In the genomic region with DNA sequence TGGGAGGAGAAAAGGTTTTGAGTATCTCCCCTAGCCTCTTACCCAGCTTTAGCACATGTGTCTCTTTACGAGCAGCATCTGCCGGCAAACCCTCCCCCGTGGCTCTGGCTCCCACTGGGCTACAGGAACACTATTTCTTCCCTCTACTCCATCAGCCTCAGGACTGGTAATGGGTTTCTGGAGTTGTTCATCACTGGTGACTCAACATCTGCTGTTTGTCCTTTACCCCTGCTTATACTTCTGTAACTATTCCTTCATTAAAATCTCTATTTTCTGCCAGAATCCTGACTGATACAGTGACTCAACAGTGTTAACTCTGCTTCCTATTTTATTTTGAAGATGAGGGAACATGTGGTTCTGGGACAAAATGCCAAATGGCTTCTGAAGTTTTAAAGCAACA, we compare ENCODE assay signal across 15 cellular contexts.
A peak's percentile ranks its signal among the peaks of the same experiment; 100 is the strongest.
DNase-seq lines count a peak whose midpoint lies in the region; ATAC-seq and TF ChIP-seq lines count a peak whose summit lies in the region.
"Had no signal": no experiment of that assay in that cellular context is flagged by ENCODE, and none has a peak within 500 bp of the region (broad histone marks: within the 10 kb centered on the region; RNA-seq: fewer than 3 reads in every experiment).

No MANE protein-coding gene starts in this region.

- TF ChIP-seq CTCF in brain microvascular endothelial cell (IDR thresholded peaks at IDR 0.05; ENCODE audit: low read depth, low read length, missing control alignments) (no peak), GM10248 (IDR thresholded peaks at IDR 0.05; ENCODE audit: control extremely low read depth, extremely low read depth, low read depth, missing control alignments) (no peak), prostate gland (IDR thresholded peaks at IDR 0.05) (no peak)

- TF ChIP-seq POLR2A in prostate gland (IDR thresholded peaks at IDR 0.05): no peak

- in situ Hi-C loops in GM23248 (cut with MboI) (no loop called here), brain microvascular endothelial cell (cut with HindIII; ENCODE audit: low pct_ligation_motif_present, low sequenced_read_pairs) (no loop called here)

- H3K27ac ChIP-seq in GM23248 (peak overlapping the region; percentile 58), brain microvascular endothelial cell (peak overlapping the region; percentile 42), temporal lobe (ENCODE audit: low read depth, low read length) (peak overlapping the region; percentile 50), prostate gland (no peak overlapping the region)
- H3K27ac ChIP-seq: cardiac muscle cell, epithelial cell of prostate, thyroid gland had no signal

- H3K27me3 ChIP-seq in GM23248 (replicated peaks; ENCODE audit: insufficient read depth): no peaks in the 10 kb centered on the region
- H3K27me3 ChIP-seq in brain microvascular endothelial cell (replicated peaks): no peaks in the 10 kb centered on the region
- no peaks in the 10 kb centered on the region for H3K27me3 ChIP-seq in prostate gland (replicated peaks; ENCODE audit: insufficient read depth)
- H3K27me3 ChIP-seq: cardiac muscle cell, thyroid gland had no signal

- peak overlapping the region; percentile 7; the same call in 1 of the 2 replicates for H2AFZ ChIP-seq in GM23248

- intact Hi-C loops in prostate gland (cut with DNase I): no loop called here

- H3F3A ChIP-seq in GM23248 (ENCODE audit: insufficient read depth): peaks cover 31% of the 10 kb centered on the region

- CTCF ChIA-PET in GM10248 (lab: Yijun Ruan, JAX): no interaction called here

- H3K9ac ChIP-seq in GM23248: no peak overlapping the region

- H3K4me3 ChIP-seq in GM23248 (no peak overlapping the region), brain microvascular endothelial cell (ENCODE audit: low read depth, low read length) (no peak overlapping the region), prostate gland (no peak overlapping the region)
- H3K4me3 ChIP-seq: cardiac muscle cell, thyroid gland had no signal

- H3K4me1 ChIP-seq in GM23248 (ENCODE audit: insufficient read depth) (peaks cover 38% of the 10 kb centered on the region), prostate gland (replicated peaks) (no peaks in the 10 kb centered on the region)
- H3K4me1 ChIP-seq: thyroid gland had no signal

- no peaks in the 10 kb centered on the region for H4K20me1 ChIP-seq in GM23248 (ENCODE audit: insufficient read depth)

- H3K9me3 ChIP-seq in GM23248 (ENCODE audit: low read depth) (no peaks in the 10 kb centered on the region), prostate gland (no peaks in the 10 kb centered on the region)
- H3K9me3 ChIP-seq: thyroid gland had no signal

- no peaks in the 10 kb centered on the region for H3K79me2 ChIP-seq in GM23248 (ENCODE audit: insufficient read depth)

- H3K4me2 ChIP-seq in GM23248 (ENCODE audit: unreplicated experiment): peak overlapping the region; percentile 51

- H3K36me3 ChIP-seq in GM23248 (ENCODE audit: low read depth): no peaks in the 10 kb centered on the region
- no peaks in the 10 kb centered on the region for H3K36me3 ChIP-seq in brain microvascular endothelial cell (replicated peaks)
- no peaks in the 10 kb centered on the region for H3K36me3 ChIP-seq in prostate gland
- H3K36me3 ChIP-seq: cardiac muscle cell, thyroid gland had no signal

- ATAC-seq in GM21515 (IDR thresholded peaks at IDR 0.05; ENCODE audit: unreplicated experiment): no peak
- ATAC-seq: T-helper 17 cell had no signal

- POLR2A ChIA-PET in GM10248 (lab: Yijun Ruan, JAX): no interaction called here

- WGBS in GM23248 (ENCODE audit: low coverage in 1 of 2, low lambda C conversion rate in 2 of 2, missing lambda C conversion rate in 2 of 2), 2 experiments: 1 to 3% methylated on average over 3 of the region's 3 CpGs
- 52% methylated on average over 3 of the region's 3 CpGs for WGBS in prostate gland

- DNase-seq in GM23248 (peak; percentile 89), brain microvascular endothelial cell (peak; percentile 74), kidney tubule cell (ENCODE audit: low spot score) (peak; percentile 39), GM10248 (ENCODE audit: extremely low spot score) (no peak), prostate gland (ENCODE audit: low spot score) (no peak)
- DNase-seq: activated CD4-positive, alpha-beta T cell treated with anti-CD3 and anti-CD28 coated beads, Interleukin-2, amount 10 ng/mL, durations not matched to agents 7 days and 5 days; DMS 273 treated with DMSO at 0.1 percent for 48 hours; GOT3; small intestine; T-helper 17 cell; thyroid gland had no signal

- H3K9me2 ChIP-seq in GM23248 (ENCODE audit: insufficient read depth): no peaks in the 10 kb centered on the region

Comparison
In these comparisons a context has a peak if more than half of its experiments do, and no peak if none do; other contexts are left out.
1. DNase-seq: peak in GM23248 (single experiment), brain microvascular endothelial cell (single experiment) and kidney tubule cell (single experiment); none in GM10248 (single experiment) and prostate gland (single experiment).
2. H3K27ac ChIP-seq: peak in GM23248 (single experiment), brain microvascular endothelial cell (single experiment) and temporal lobe (single experiment); none in prostate gland (0 of 2).